Comparison of ENCODE assay signal across 8 cellular contexts in the genomic region with DNA sequence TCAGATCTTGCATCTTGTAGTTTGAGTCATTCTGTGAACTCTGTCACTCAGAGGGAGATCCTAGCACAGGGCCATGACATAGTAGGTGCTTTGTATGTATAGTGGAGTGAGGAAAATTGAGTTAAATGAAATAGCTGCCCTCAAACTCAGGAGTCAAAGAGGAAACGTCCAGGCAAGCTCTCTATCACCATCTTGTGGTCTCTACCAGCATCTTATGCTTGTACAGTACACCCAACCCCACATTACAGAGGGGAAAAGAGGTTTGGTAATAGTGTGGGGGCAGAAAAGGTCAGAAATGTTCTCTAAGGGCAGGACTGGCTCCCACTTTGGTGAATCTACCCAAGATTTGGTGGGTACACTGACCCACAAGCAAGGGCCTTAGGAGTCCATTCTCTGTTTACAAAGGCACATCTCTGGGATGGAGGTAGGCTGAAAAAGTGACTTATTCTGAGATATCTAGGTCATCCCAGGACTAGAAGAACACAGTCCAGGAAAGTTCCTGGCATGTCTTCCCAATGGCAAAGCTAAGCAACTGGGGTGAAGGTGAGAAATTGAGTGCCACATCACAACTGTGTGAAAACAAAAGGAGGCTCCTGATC.
DNase-seq lines count a peak whose midpoint lies in the region; ATAC-seq, FAIRE-seq and TF ChIP-seq lines count a peak whose summit lies in the region.

No MANE protein-coding gene starts in this region.

- H3K4me3 ChIP-seq in DOHH2 (ENCODE audit: low read length) (no peak overlapping the region), OCI-LY3 (ENCODE audit: low read length) (no peak overlapping the region)

- H3K9ac ChIP-seq in OCI-LY3 (ENCODE audit: low read length), result no peak overlapping the region

- DNase-seq in glomerular endothelial cell (ENCODE audit: extremely low read depth, low read depth, low spot score), result peak; percentile 5
- DNase-seq in LoVo (ENCODE audit: low spot score), result no peak
- no peak for DNase-seq in NCI-H1048 (lab: John Stamatoyannopoulos, UW)
- DNase-seq in frontal cortex (ENCODE audit: low spot score in 2 of 2), result no peak

- H3K27ac ChIP-seq in DOHH2 (ENCODE audit: low read depth, low read length), result no peak overlapping the region
- no peak overlapping the region for H3K27ac ChIP-seq in OCI-LY3 (ENCODE audit: low read length)

- H3K36me3 ChIP-seq in DOHH2 (ENCODE audit: control insufficient read depth, low read length) (no peaks in the 10 kb centered on the region), OCI-LY3 (replicated peaks; ENCODE audit: low read depth, low read length) (no peaks in the 10 kb centered on the region)

- H2AFZ ChIP-seq in OCI-LY3 (ENCODE audit: low read depth, low read length), result no peak overlapping the region

- H4K20me1 ChIP-seq in DOHH2 (ENCODE audit: control insufficient read depth, insufficient read depth, low read depth, low read length) (no peaks in the 10 kb centered on the region), OCI-LY3 (ENCODE audit: insufficient read depth, low read length) (no peaks in the 10 kb centered on the region)

- peak; percentile 64 for ATAC-seq in GM21786 (IDR thresholded peaks at IDR 0.05; ENCODE audit: unreplicated experiment)
- no peak for ATAC-seq in GM19035 (IDR thresholded peaks at IDR 0.05; ENCODE audit: unreplicated experiment)

- H3K9me3 ChIP-seq in DOHH2 (ENCODE audit: control insufficient read depth, insufficient read depth, low read length), result no peaks in the 10 kb centered on the region
- H3K9me3 ChIP-seq in OCI-LY3 (ENCODE audit: insufficient read depth, low read length), result no peaks in the 10 kb centered on the region

- no peak for FAIRE-seq in frontal cortex (lab: Jason Lieb, UNC)

- H3K79me2 ChIP-seq in DOHH2 (ENCODE audit: control insufficient read depth, low read length), result no peaks in the 10 kb centered on the region
- no peaks in the 10 kb centered on the region for H3K79me2 ChIP-seq in OCI-LY3 (ENCODE audit: low read length)

- peak; percentile 46 for TF ChIP-seq CTCF in DOHH2 (IDR thresholded peaks at IDR 0.05; ENCODE audit: low read depth, low read length, poor library complexity, severe bottlenecking)
- peak; percentile 68 for TF ChIP-seq CTCF in OCI-LY3 (IDR thresholded peaks at IDR 0.05; ENCODE audit: low read depth, low read length)

- H3F3A ChIP-seq in DOHH2 (ENCODE audit: control insufficient read depth, insufficient read depth), result no peaks in the 10 kb centered on the region

- H3K4me2 ChIP-seq in DOHH2 (ENCODE audit: low read length), result no peak overlapping the region
- H3K4me2 ChIP-seq in OCI-LY3 (ENCODE audit: low read length), result no peak overlapping the region

- H3K27me3 ChIP-seq in DOHH2 (ENCODE audit: control insufficient read depth, low read length) (no peaks in the 10 kb centered on the region), OCI-LY3 (ENCODE audit: low read depth, low read length) (no peaks in the 10 kb centered on the region)

- H3K9me2 ChIP-seq in DOHH2 (replicated peaks; ENCODE audit: control insufficient read depth, low read length), result no peaks in the 10 kb centered on the region

- H3K4me1 ChIP-seq in DOHH2 (ENCODE audit: control insufficient read depth, low read length) (no peaks in the 10 kb centered on the region), OCI-LY3 (ENCODE audit: low read length) (no peaks in the 10 kb centered on the region)
